ENCODE assay signal across 9 cellular contexts in genomic region chr7:74183142-74183541, GRCh38. TPM values are rescaled to one million over a fixed set of nuclear protein-coding genes. Genes with fewer than 3 reads are reported as not detected.
DNase-seq lines count a peak whose midpoint lies in the region; ATAC-seq, FAIRE-seq and TF ChIP-seq lines count a peak whose summit lies in the region.
"Had no signal": no experiment of that assay in that cellular context is flagged by ENCODE, and none has a peak within 500 bp of the region (broad histone marks: within the 10 kb centered on the region; RNA-seq: fewer than 3 reads in every experiment).

No MANE protein-coding gene starts in this region.

- H4K20me1 ChIP-seq in HepG2 (ENCODE audit: insufficient read depth, low read length) = peaks cover 100% of the 10 kb centered on the region

- 90% methylated on average over 3 of the region's 3 CpGs for WGBS in HepG2 (ENCODE audit: low lambda C conversion rate)

- H3K27ac ChIP-seq in HepG2 (ENCODE audit: extremely low read length, insufficient read depth, low read length) = no peak overlapping the region

- no peaks in the 10 kb centered on the region for H3K27me3 ChIP-seq in HepG2 (ENCODE audit: control insufficient read depth in 1 of 2, insufficient read depth in 2 of 2, low read length in 2 of 2)

- in situ Hi-C loops in HepG2 (cut with HindIII; ENCODE audit: extremely low pct_ligation_motif_present, low pct_unique_long_range_greater_than_20kb) = no loop called here

- no peak for TF ChIP-seq EP300 in HepG2 (IDR thresholded peaks at IDR 0.05; ENCODE audit: low read depth in 2 of 2, low read length in 2 of 2)
- TF ChIP-seq EP300 in HepG2 (CRISPR knock-in tag; IDR thresholded peaks at IDR 0.05; ENCODE audit: borderline replicate concordance) = no peak

- CTCF ChIA-PET in HepG2 (lab: Yijun Ruan, JAX; ENCODE audit: low intra/inter-chr PET ratio, low total read pairs) = interaction anchor here (1.8 kb wide), 1 partner anchor 115 kb away, joined by 10 read pairs; no protein-coding TSS in a partner anchor
- CTCF ChIA-PET in GM10248 (lab: Yijun Ruan, JAX) = interaction anchor here (0.6 to 5.5 kb wide), 10 partner anchors 9 to 217 kb away, joined by 3 to 34 read pairs (median 4); partner anchors contain the start of genes EIF4H and LIMK1

- H3K9ac ChIP-seq in HepG2 (ENCODE audit: insufficient read depth, low read depth, low read length) = no peak overlapping the region

- H3K4me3 ChIP-seq in HepG2 (replicated peaks in 1 of 3; ENCODE audit: insufficient read depth in 1 of 3, low read depth in 2 of 3, low read length in 3 of 3) = no peak overlapping the region

- no peaks in the 10 kb centered on the region for H3K27me3 Mint-ChIP-seq in stimulated activated naive CD8-positive, alpha-beta T cell treated with anti-CD3 and anti-CD28 coated beads, Interleukin-15, Interleukin-2, amounts not matched to agents 100 ng/mL and 50 ng/mL, for 24 hours
- H3K27me3 Mint-ChIP-seq in stimulated activated naive CD8-positive, alpha-beta T cell treated with anti-CD3 and anti-CD28 coated beads, Interleukin-15, amount 100 ng/mL, for 72 hours = no peaks in the 10 kb centered on the region
- no peaks in the 10 kb centered on the region for H3K27me3 Mint-ChIP-seq in activated naive CD8-positive, alpha-beta T cell treated with anti-CD3 and anti-CD28 coated beads, Interleukin-2, amount 50 U/mL, for 24 hours

- peaks cover 98% of the 10 kb centered on the region for H3K79me2 ChIP-seq in HepG2 (ENCODE audit: insufficient read depth, low read length)

- H2AFZ ChIP-seq in HepG2 (ENCODE audit: low read length) = no peak overlapping the region

- H3K4me1 Mint-ChIP-seq in stimulated activated naive CD8-positive, alpha-beta T cell treated with anti-CD3 and anti-CD28 coated beads, Interleukin-15, Interleukin-2, amounts not matched to agents 100 ng/mL and 50 ng/mL, for 24 hours (ENCODE audit: low read depth) = peaks cover 85% of the 10 kb centered on the region
- H3K4me1 Mint-ChIP-seq in stimulated activated naive CD8-positive, alpha-beta T cell treated with anti-CD3 and anti-CD28 coated beads, Interleukin-15, amount 100 ng/mL, for 72 hours = peaks cover 92% of the 10 kb centered on the region
- peaks cover 83% of the 10 kb centered on the region for H3K4me1 Mint-ChIP-seq in activated naive CD8-positive, alpha-beta T cell treated with anti-CD3 and anti-CD28 coated beads, Interleukin-2, amount 50 U/mL, for 24 hours

- POLR2A ChIA-PET in HepG2 (lab: Yijun Ruan, JAX) (interaction anchor here (0.9 to 1.4 kb wide), 2 partner anchors 10 kb away, joined by 3 to 5 read pairs; partner anchors contain the start of gene EIF4H), GM10248 (lab: Yijun Ruan, JAX) (interaction anchor here (1.5 to 2.3 kb wide), 3 partner anchors 9 to 17 kb away, joined by 3 to 7 read pairs (median 7); partner anchors contain the start of gene EIF4H)

- H3K36me3 Mint-ChIP-seq in stimulated activated naive CD8-positive, alpha-beta T cell treated with anti-CD3 and anti-CD28 coated beads, Interleukin-15, Interleukin-2, amounts not matched to agents 100 ng/mL and 50 ng/mL, for 24 hours (ENCODE audit: low read depth) = peaks cover 84% of the 10 kb centered on the region
- H3K36me3 Mint-ChIP-seq in activated naive CD8-positive, alpha-beta T cell treated with anti-CD3 and anti-CD28 coated beads, Interleukin-2, amount 50 U/mL, for 24 hours (ENCODE audit: low read depth) = peaks cover 57% of the 10 kb centered on the region

- no peak for TF ChIP-seq RAD21 in HepG2 (CRISPR knock-in tag; IDR thresholded peaks at IDR 0.05)

- H3K4me3 Mint-ChIP-seq in stimulated activated naive CD8-positive, alpha-beta T cell treated with anti-CD3 and anti-CD28 coated beads, Interleukin-15, Interleukin-2, amounts not matched to agents 100 ng/mL and 50 ng/mL, for 24 hours = no peak overlapping the region
- H3K4me3 Mint-ChIP-seq in stimulated activated naive CD8-positive, alpha-beta T cell treated with anti-CD3 and anti-CD28 coated beads, Interleukin-15, amount 100 ng/mL, for 72 hours = no peak overlapping the region
- H3K4me3 Mint-ChIP-seq in activated naive CD8-positive, alpha-beta T cell treated with anti-CD3 and anti-CD28 coated beads, Interleukin-2, amount 50 U/mL, for 24 hours = no peak overlapping the region

- no peak for TF ChIP-seq CTCF in HepG2 (CRISPR knock-in tag; IDR thresholded peaks at IDR 0.05)
- no peak for TF ChIP-seq CTCF in GM10248 (IDR thresholded peaks at IDR 0.05; ENCODE audit: control extremely low read depth, extremely low read depth, low read depth, missing control alignments)

- H3K9me3 ChIP-seq in HepG2 (ENCODE audit: low read length) = no peaks in the 10 kb centered on the region

- H3K9me3 Mint-ChIP-seq in stimulated activated naive CD8-positive, alpha-beta T cell treated with anti-CD3 and anti-CD28 coated beads, Interleukin-15, Interleukin-2, amounts not matched to agents 100 ng/mL and 50 ng/mL, for 24 hours = no peaks in the 10 kb centered on the region
- H3K9me3 Mint-ChIP-seq in stimulated activated naive CD8-positive, alpha-beta T cell treated with anti-CD3 and anti-CD28 coated beads, Interleukin-15, amount 100 ng/mL, for 72 hours = no peaks in the 10 kb centered on the region
- no peaks in the 10 kb centered on the region for H3K9me3 Mint-ChIP-seq in activated naive CD8-positive, alpha-beta T cell treated with anti-CD3 and anti-CD28 coated beads, Interleukin-2, amount 50 U/mL, for 24 hours

- H3K4me1 ChIP-seq in HepG2 (ENCODE audit: insufficient read depth, low read length) = peaks cover 42% of the 10 kb centered on the region

- DNase-seq in stimulated activated naive CD8-positive, alpha-beta T cell treated with anti-CD3 and anti-CD28 coated beads, Interleukin-15, amount 100 ng/mL, for 72 hours = no peak
- DNase-seq in activated naive CD8-positive, alpha-beta T cell treated with anti-CD3 and anti-CD28 coated beads, Interleukin-2, amount 50 U/mL, for 24 hours = no peak
- DNase-seq in HepG2 (ENCODE audit: low spot score) = no peak
- no peak for DNase-seq in HCEC 1CT
- DNase-seq in GM10248 (ENCODE audit: extremely low spot score) = no peak
- DNase-seq in NCI-H2029 (lab: John Stamatoyannopoulos, UW) = no peak
- DNase-seq: NCI-H1694 treated with DMSO at 0.1 percent for 48 hours had no signal

- intact Hi-C loops in HepG2 (cut with micrococcal nuclease; ENCODE audit: unreplicated experiment) = loop anchor here (1.0 kb wide), 1 partner anchor 116 kb away; no protein-coding TSS in a partner anchor

- peaks cover 13 to 54% of the 10 kb centered on the region in 2 experiments for H3K36me3 ChIP-seq in HepG2 (replicated peaks in 1 of 2; ENCODE audit: control insufficient read depth in 1 of 2, insufficient read depth in 2 of 2, low read length in 2 of 2)

- H3K4me2 ChIP-seq in HepG2 (ENCODE audit: low read depth, low read length) = no peak overlapping the region

- ATAC-seq in stimulated activated naive CD8-positive, alpha-beta T cell treated with anti-CD3 and anti-CD28 coated beads, Interleukin-15, amount 100 ng/mL, for 72 hours = no peak
- no peak for ATAC-seq in activated naive CD8-positive, alpha-beta T cell treated with anti-CD3 and anti-CD28 coated beads, Interleukin-2, amount 50 U/mL, for 24 hours
- ATAC-seq in HepG2 (peak; percentile 36; the same call in 2 of the 3 replicates), HG02588 (IDR thresholded peaks at IDR 0.05; ENCODE audit: unreplicated experiment) (no peak)

- peak overlapping the region; percentile 34 for H3K27ac Mint-ChIP-seq in stimulated activated naive CD8-positive, alpha-beta T cell treated with anti-CD3 and anti-CD28 coated beads, Interleukin-15, Interleukin-2, amounts not matched to agents 100 ng/mL and 50 ng/mL, for 24 hours
- H3K27ac Mint-ChIP-seq in stimulated activated naive CD8-positive, alpha-beta T cell treated with anti-CD3 and anti-CD28 coated beads, Interleukin-15, amount 100 ng/mL, for 72 hours = peak overlapping the region in 1 of 2 donors; percentile 5
- H3K27ac Mint-ChIP-seq in activated naive CD8-positive, alpha-beta T cell treated with anti-CD3 and anti-CD28 coated beads, Interleukin-2, amount 50 U/mL, for 24 hours = peak overlapping the region; percentile 44

- no peak for FAIRE-seq in HepG2 (lab: Jason Lieb, UNC)

- no peak for TF ChIP-seq POLR2A in HepG2 (IDR thresholded peaks at IDR 0.05; ENCODE audit: insufficient read depth in 1 of 2, low read depth in 2 of 2, low read length in 2 of 2)

- BruUV-seq in HepG2 (replicated peaks; lab: Mats Ljungman, UMichigan) = no TSS peak

RNA-seq across cellular contexts. Expression of gene EIF4H, which starts 9.0 kb away (rescaled TPM):
- 321 and 356 TPM in 2 replicates for total RNA-seq in HepG2 (2016; rRNA removed; fragmentation: Illumina TruSeq; extraction: Trizol)
- total RNA-seq in HepG2 (2016; cell fraction: cytosol; rRNA removed; fragmentation: Illumina TruSeq; extraction: Trizol; ENCODE audit: low read depth) = 23.2 and 29.3 TPM in 2 replicates
- total RNA-seq in HepG2 (2016; cell fraction: insoluble cytoplasmic fraction; rRNA removed; fragmentation: Illumina TruSeq; extraction: Trizol) = 329 and 330 TPM in 2 replicates
- total RNA-seq in HepG2 (2016; cell fraction: membrane; rRNA removed; fragmentation: Illumina TruSeq; extraction: Trizol) = 89.4 and 96.4 TPM in 2 replicates
- 126 and 145 TPM in 2 replicates for total RNA-seq in HepG2 (2016; cell fraction: nucleus; rRNA removed; fragmentation: Illumina TruSeq; extraction: Trizol)
- 200 and 232 TPM in 2 replicates for polyA plus RNA-seq in HepG2 (2011; rRNA removed)
- polyA plus RNA-seq in HepG2 (2011; cell fraction: cytosol; rRNA removed) = 246 and 252 TPM in 2 replicates
- polyA plus RNA-seq in HepG2 (2011; cell fraction: nucleus; rRNA removed) = 96.2 and 102 TPM in 2 replicates
- 170 and 183 TPM in 2 replicates for polyA plus RNA-seq in HepG2 (2012)
- 19.6 and 20.9 TPM in 2 replicates for polyA plus RNA-seq in HepG2 (2016; cell fraction: cytosol; fragmentation: Illumina TruSeq; extraction: Trizol; ENCODE audit: low read depth)
- 319 and 333 TPM in 2 replicates for polyA plus RNA-seq in HepG2 (2016; cell fraction: insoluble cytoplasmic fraction; fragmentation: Illumina TruSeq; extraction: Trizol; ENCODE audit: low read depth)
- polyA plus RNA-seq in HepG2 (2016; cell fraction: membrane; fragmentation: Illumina TruSeq; extraction: Trizol; ENCODE audit: low read depth) = 53.6 and 62.6 TPM in 2 replicates
- polyA plus RNA-seq in HepG2 (2016; cell fraction: nucleus; fragmentation: Illumina TruSeq; extraction: Trizol; ENCODE audit: insufficient read depth, low read depth) = 181 and 191 TPM in 2 replicates
- polyA minus RNA-seq in HepG2 (2011; rRNA and poly(A)+ RNA removed; ENCODE audit: low replicate concordance) = 265 and 269 TPM in 2 replicates
- polyA minus RNA-seq in HepG2 (2011; cell fraction: cytosol; rRNA and poly(A)+ RNA removed) = 130 and 142 TPM in 2 replicates
- 82.8 and 86.5 TPM in 2 replicates for polyA minus RNA-seq in HepG2 (2011; cell fraction: nucleus; rRNA and poly(A)+ RNA removed)

RNA-seq across cellular contexts. Expression of gene LAT2, which starts 26.7 kb away (rescaled TPM):
- total RNA-seq in HepG2 (2016; rRNA removed; fragmentation: Illumina TruSeq; extraction: Trizol) = 0.83 and 1.00 TPM in 2 replicates
- total RNA-seq in HepG2 (2016; cell fraction: cytosol; rRNA removed; fragmentation: Illumina TruSeq; extraction: Trizol; ENCODE audit: low read depth) = 0.18 and 0.20 TPM in 2 replicates
- 0.93 and 0.97 TPM in 2 replicates for total RNA-seq in HepG2 (2016; cell fraction: insoluble cytoplasmic fraction; rRNA removed; fragmentation: Illumina TruSeq; extraction: Trizol)
- 0.31 and 0.43 TPM in 2 replicates for total RNA-seq in HepG2 (2016; cell fraction: membrane; rRNA removed; fragmentation: Illumina TruSeq; extraction: Trizol)
- 0.44 and 0.78 TPM in 2 replicates for total RNA-seq in HepG2 (2016; cell fraction: nucleus; rRNA removed; fragmentation: Illumina TruSeq; extraction: Trizol)
- polyA plus RNA-seq in HepG2 (2011; rRNA removed) = 0.75 and 0.95 TPM in 2 replicates
- 0.67 and 0.77 TPM in 2 replicates for polyA plus RNA-seq in HepG2 (2011; cell fraction: cytosol; rRNA removed)
- 0.90 and 1.1 TPM in 2 replicates for polyA plus RNA-seq in HepG2 (2011; cell fraction: nucleus; rRNA removed)
- polyA plus RNA-seq in HepG2 (2012) = 0.32 and 0.43 TPM in 2 replicates
- polyA plus RNA-seq in HepG2 (2016; cell fraction: cytosol; fragmentation: Illumina TruSeq; extraction: Trizol; ENCODE audit: low read depth) = 0.17 and 0.32 TPM in 2 replicates
- polyA plus RNA-seq in HepG2 (2016; cell fraction: insoluble cytoplasmic fraction; fragmentation: Illumina TruSeq; extraction: Trizol; ENCODE audit: low read depth) = 0.59 and 1.4 TPM in 2 replicates
- 0.66 and 0.90 TPM in 2 replicates for polyA plus RNA-seq in HepG2 (2016; cell fraction: membrane; fragmentation: Illumina TruSeq; extraction: Trizol; ENCODE audit: low read depth)
- 0.67 and 2.3 TPM in 2 replicates for polyA plus RNA-seq in HepG2 (2016; cell fraction: nucleus; fragmentation: Illumina TruSeq; extraction: Trizol; ENCODE audit: insufficient read depth, low read depth)
- 0.62 and 1.2 TPM in 2 replicates for polyA minus RNA-seq in HepG2 (2011; rRNA and poly(A)+ RNA removed; ENCODE audit: low replicate concordance)
- polyA minus RNA-seq in HepG2 (2011; cell fraction: cytosol; rRNA and poly(A)+ RNA removed) = not detected in 2 replicates
- 0.25 TPM in 1 of 2 replicates, not detected in the other for polyA minus RNA-seq in HepG2 (2011; cell fraction: nucleus; rRNA and poly(A)+ RNA removed)
